ENCODE assay signal across 9 cellular contexts in the genomic region with DNA sequence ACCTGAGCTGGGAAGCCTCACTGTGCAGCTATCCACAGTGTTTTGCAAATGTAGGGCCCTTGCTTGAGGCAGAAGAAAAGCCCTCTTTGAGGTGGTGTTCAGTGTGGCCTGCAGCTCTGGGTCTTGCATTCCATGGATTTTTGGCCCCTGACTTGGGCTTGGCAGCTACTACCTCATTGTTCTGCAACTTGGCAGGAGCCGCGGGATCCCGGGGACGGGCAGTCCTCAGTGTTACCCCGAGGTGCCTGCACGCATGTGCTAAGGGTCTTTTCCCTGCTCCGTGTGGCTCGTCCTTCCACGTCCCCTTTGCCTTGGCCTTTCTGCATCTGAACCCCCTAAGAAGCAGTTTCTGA. TPM values are rescaled to one million over a fixed set of nuclear protein-coding genes. Genes with fewer than 3 reads are reported as not detected.
DNase-seq lines count a peak whose midpoint lies in the region; FAIRE-seq and TF ChIP-seq lines count a peak whose summit lies in the region.
"Had no signal": no experiment of that assay in that cellular context is flagged by ENCODE, and none has a peak within 500 bp of the region (broad histone marks: within the 10 kb centered on the region; RNA-seq: fewer than 3 reads in every experiment).

No MANE protein-coding gene starts in this region.

- no TSS peak for BruUV-seq in A673 (replicated peaks; lab: Mats Ljungman, UMichigan)

- H3K4me1 ChIP-seq in A673 (ENCODE audit: insufficient read depth, low read length, poor library complexity, severe bottlenecking), result peaks cover 9% of the 10 kb centered on the region

- H3K36me3 ChIP-seq in A673 (ENCODE audit: insufficient read depth, low read length, poor library complexity, severe bottlenecking) (no peaks in the 10 kb centered on the region), WERI-Rb-1 (0 out of 2 replicates have a peak, but pooled peaks cover 2% of the 10 kb centered on the region)

- DNase-seq in AG08396 (ENCODE audit: low spot score) (peak; percentile 92), RCC 7860 (ENCODE audit: low spot score) (peak; percentile 86), fibroblast of pulmonary artery (ENCODE audit: low read depth) (peak; percentile 98), midbrain (lab: John Stamatoyannopoulos, UW) (peak; percentile 53), NCI-H1694 (lab: John Stamatoyannopoulos, UW) (no peak), A673 (ENCODE audit: low spot score) (no peak), WERI-Rb-1 (no peak)
- DNase-seq in stimulated activated CD4-positive, alpha-beta T cell treated with anti-CD3 and anti-CD28 coated beads, Interleukin-15, amount 100 ng/mL, for 24 hours, result no peak

- H3K27ac ChIP-seq in A673 (ENCODE audit: low read depth, low read length, poor library complexity, severe bottlenecking) (no peak overlapping the region), WERI-Rb-1 (no peak overlapping the region)
- H3K27ac ChIP-seq: VCaP had no signal

- CTCF ChIA-PET in A673 (lab: Charles Lee), result no interaction called here

- FAIRE-seq in RCC 7860 (lab: Jason Lieb, UNC), result peak; percentile 66

- no peak for TF ChIP-seq CTCF in fibroblast of pulmonary artery (IDR thresholded peaks at IDR 0.05; ENCODE audit: low read length, missing control alignments)
- TF ChIP-seq CTCF in A673 (conservative IDR thresholded peaks at IDR 0.05; ENCODE audit: low read depth, low read length), result no peak
- TF ChIP-seq CTCF in WERI-Rb-1 (IDR thresholded peaks at IDR 0.05; ENCODE audit: low read depth, low read length), result no peak

- H3K27me3 ChIP-seq in A673 (replicated peaks; ENCODE audit: insufficient read depth, low read depth, low read length, poor library complexity) (no peaks in the 10 kb centered on the region), WERI-Rb-1 (ENCODE audit: insufficient read depth, low read depth, severe bottlenecking) (no peaks in the 10 kb centered on the region)

- H3K9me3 ChIP-seq in A673 (ENCODE audit: low read depth, low read length, poor library complexity, severe bottlenecking) (no peaks in the 10 kb centered on the region), WERI-Rb-1 (ENCODE audit: severe bottlenecking) (no peaks in the 10 kb centered on the region)

- intact Hi-C loops in A673 (cut with micrococcal nuclease; ENCODE audit: unreplicated experiment), result loop anchor here (10.0 kb wide), 1 partner anchor 173 kb away; no protein-coding TSS in a partner anchor

- POLR2A ChIA-PET in A673 (lab: Charles Lee; ENCODE audit: low non-redundant PET), result no interaction called here

- no peak overlapping the region for H3K4me3 ChIP-seq in fibroblast of pulmonary artery (replicated peaks; ENCODE audit: low read depth, low read length)
- H3K4me3 ChIP-seq in A673 (ENCODE audit: low read depth, low read length, poor library complexity, severe bottlenecking), result no peak overlapping the region
- no peak overlapping the region for H3K4me3 ChIP-seq in WERI-Rb-1 (ENCODE audit: low read depth, low read length)

RNA-seq across cellular contexts. Expression of a gene that starts 39.8 kb away (rescaled TPM):
- 23.3 and 35.9 TPM in 2 replicates for total RNA-seq in A673 (2021)

Comparison
In these comparisons a context has a peak if more than half of its experiments do, and no peak if none do; other contexts are left out.
1. DNase-seq: peak in AG08396 (single experiment), RCC 7860 (single experiment), fibroblast of pulmonary artery (single experiment) and midbrain (single experiment); none in NCI-H1694 (single experiment), A673 (single experiment), WERI-Rb-1 (single experiment) and stimulated activated CD4-positive, alpha-beta T cell treated with anti-CD3 and anti-CD28 coated beads, Interleukin-15, amount 100 ng/mL, for 24 hours (single experiment).